1 cellular context compared by ENCODE assay signal in the genomic region with DNA sequence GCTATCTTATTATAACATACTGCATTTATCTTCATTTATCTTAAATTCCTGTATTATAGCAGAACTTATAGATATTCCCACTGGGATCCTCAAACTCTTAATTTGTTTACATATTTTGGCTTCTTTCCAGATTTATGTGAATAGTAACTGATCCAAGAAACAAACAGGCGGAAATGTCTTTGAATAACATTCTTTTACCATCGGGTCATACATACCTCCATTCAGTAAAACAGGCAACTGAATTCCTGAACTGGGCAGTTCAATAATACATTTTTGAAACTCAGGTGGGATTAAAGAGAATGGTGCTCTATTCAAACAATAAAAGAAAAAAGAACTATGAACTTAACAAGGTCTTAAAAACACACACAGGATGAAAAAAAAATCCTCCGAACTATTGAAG.
TF ChIP-seq lines count a peak whose summit lies in the region.

No MANE protein-coding gene starts in this region.

TF ChIP-seq in SK-N-SH, 30 proteins besides CTCF, POLR2A, EP300 and RAD21 (continued from another document):
- TF ChIP-seq SIN3A (IDR thresholded peaks at IDR 0.05; ENCODE audit: borderline replicate concordance, low read depth, low read length) (no peak), FOXM1 (IDR thresholded peaks at IDR 0.05; ENCODE audit: low read depth) (no peak), RCOR1 (IDR thresholded peaks at IDR 0.05; ENCODE audit: low read length) (no peak), CHD2 (IDR thresholded peaks at IDR 0.05; ENCODE audit: low read length, partially characterized antibody) (no peak), NFIC (IDR thresholded peaks at IDR 0.05; ENCODE audit: borderline replicate concordance) (peak; percentile 50; the same call in 1 of the 2 replicates), TEAD4 (IDR thresholded peaks at IDR 0.05; ENCODE audit: borderline replicate concordance, insufficient read depth) (no peak), ZBTB33 (IDR thresholded peaks at IDR 0.05; ENCODE audit: borderline replicate concordance, low read depth) (no peak), TCF12 (IDR thresholded peaks at IDR 0.05) (peak; percentile 22; the same call in 1 of the 2 replicates), POLR2AphosphoS5 (IDR thresholded peaks at IDR 0.05; ENCODE audit: low read depth, low read length) (no peak), FOSL2 (IDR thresholded peaks at IDR 0.05; ENCODE audit: borderline replicate concordance, low read depth) (0 out of 2 replicates have a peak, but pooled peaks have one; percentile 12), SMC3 (IDR thresholded peaks at IDR 0.05; ENCODE audit: low read depth, low read length) (no peak), MAX (IDR thresholded peaks at IDR 0.05; ENCODE audit: low read depth) (no peak), IRF3 (IDR thresholded peaks at IDR 0.05; ENCODE audit: low read depth, low read length) (no peak), NRF1 (IDR thresholded peaks at IDR 0.05; ENCODE audit: low read depth, low read length) (no peak), JUND (IDR thresholded peaks at IDR 0.05) (0 out of 2 replicates have a peak, but pooled peaks have one; percentile 19), RXRA (IDR thresholded peaks at IDR 0.05; ENCODE audit: borderline replicate concordance, low read depth) (no peak), YY1 (IDR thresholded peaks at IDR 0.05; ENCODE audit: low read depth) (no peak), GABPA (IDR thresholded peaks at IDR 0.05; ENCODE audit: low read depth) (no peak), FOXJ3 (CRISPR knock-in tag; IDR thresholded peaks at IDR 0.05) (no peak), ELF1 (IDR thresholded peaks at IDR 0.05) (no peak), MEF2A (IDR thresholded peaks at IDR 0.05; ENCODE audit: borderline replicate concordance, low read depth) (no peak), TAF1 (IDR thresholded peaks at IDR 0.05; ENCODE audit: borderline replicate concordance, low read depth, low read length) (no peak), MXI1 (IDR thresholded peaks at IDR 0.05; ENCODE audit: low read depth, low read length) (no peak), GATA2 (CRISPR knock-in tag; IDR thresholded peaks at IDR 0.05) (no peak)
- TF ChIP-seq, protein P1, sequence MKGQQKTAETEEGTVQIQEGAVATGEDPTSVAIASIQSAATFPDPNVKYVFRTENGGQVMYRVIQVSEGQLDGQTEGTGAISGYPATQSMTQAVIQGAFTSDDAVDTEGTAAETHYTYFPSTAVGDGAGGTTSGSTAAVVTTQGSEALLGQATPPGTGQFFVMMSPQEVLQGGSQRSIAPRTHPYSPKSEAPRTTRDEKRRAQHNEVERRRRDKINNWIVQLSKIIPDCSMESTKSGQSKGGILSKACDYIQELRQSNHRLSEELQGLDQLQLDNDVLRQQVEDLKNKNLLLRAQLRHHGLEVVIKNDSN (IDR thresholded peaks at IDR 0.05; ENCODE audit: borderline replicate concordance, low read depth) = no peak
